15 cellular contexts compared by ENCODE assay signal in genomic region chr2:171325886-171326585, GRCh38.
DNase-seq lines count a peak whose midpoint lies in the region; ATAC-seq and FAIRE-seq lines count a peak whose summit lies in the region.
"Had no signal": no experiment of that assay in that cellular context is flagged by ENCODE, and none has a peak within 500 bp of the region (broad histone marks: within the 10 kb centered on the region; RNA-seq: fewer than 3 reads in every experiment).

No MANE protein-coding gene starts in this region.

- no peaks in the 10 kb centered on the region for H3K27me3 Mint-ChIP-seq in CD4-positive, alpha-beta memory T cell
- no peaks in the 10 kb centered on the region for H3K27me3 Mint-ChIP-seq in central memory CD8-positive, alpha-beta T cell

- DNase-seq in CD4-positive, alpha-beta memory T cell: peak in 4 of 5 donors; percentile 41 to 69 (median 54)
- DNase-seq in GM19239 (ENCODE audit: insufficient read length, low spot score): no peak
- no peak for DNase-seq in central memory CD8-positive, alpha-beta T cell (ENCODE audit: low spot score in 2 of 2)
- DNase-seq in GM19240 (ENCODE audit: insufficient read length, low spot score): no peak
- DNase-seq in HCEC 1CT: no peak
- DNase-seq in midbrain (lab: John Stamatoyannopoulos, UW): no peak
- DNase-seq: islet precursor cell; MM.1S; NK-92 treated with Interleukin-12 subunit alpha and Interleukin-12 subunit beta, amount 100 ng/mL, for 24 hours; stimulated activated CD4-positive, alpha-beta T cell treated with anti-CD3 and anti-CD28 coated beads, Interleukin-4, amount 100 ng/mL, for 24 hours had no signal

- no peaks in the 10 kb centered on the region for H3K9me3 ChIP-seq in CD4-positive, alpha-beta memory T cell (ENCODE audit: control insufficient read depth in 1 of 2, low read length in 2 of 2)
- H3K9me3 ChIP-seq in HUES48 (ENCODE audit: control insufficient read depth, insufficient read depth, low read length): no peaks in the 10 kb centered on the region
- H3K9me3 ChIP-seq: esophagus muscularis mucosa, tibial nerve had no signal

- ATAC-seq in central memory CD8-positive, alpha-beta T cell (replicated peaks; ENCODE audit: extremely low read depth, poor library complexity, severe bottlenecking): peak; percentile 56
- no peak for ATAC-seq in GM21786 (IDR thresholded peaks at IDR 0.05; ENCODE audit: unreplicated experiment)

- POLR2A ChIA-PET in CD4-positive, alpha-beta memory T cell (lab: Charles Lee; ENCODE audit: partially characterized antibody): interaction anchor here (1.3 to 4.0 kb wide), 6 partner anchors 8 to 396 kb away, joined by 3 to 21 read pairs (median 5); partner anchors contain the start of genes METTL8 and TLK1

- intact Hi-C loops in CD4-positive, alpha-beta memory T cell (cut with micrococcal nuclease): loop anchor here (5.0 kb wide), 1 partner anchor 91 kb away; no protein-coding TSS in a partner anchor

- H3K27me3 ChIP-seq in CD4-positive, alpha-beta memory T cell (ENCODE audit: insufficient read depth, low read length): no peaks in the 10 kb centered on the region
- H3K27me3 ChIP-seq in HUES48 (ENCODE audit: control insufficient read depth, insufficient read depth, low read length): no peaks in the 10 kb centered on the region
- H3K27me3 ChIP-seq: esophagus muscularis mucosa, tibial nerve had no signal

- CTCF ChIA-PET in CD4-positive, alpha-beta memory T cell (lab: Charles Lee; ENCODE audit: partially characterized antibody): interaction anchor here (0.6 to 2.9 kb wide), 12 partner anchors 8 to 262 kb away, joined by 3 to 13 read pairs (median 4); no protein-coding TSS in a partner anchor

- peaks cover 8 to 14% of the 10 kb centered on the region in 2 donors for H3K36me3 Mint-ChIP-seq in CD4-positive, alpha-beta memory T cell
- H3K36me3 Mint-ChIP-seq in central memory CD8-positive, alpha-beta T cell (ENCODE audit: insufficient read depth): peaks cover 10% of the 10 kb centered on the region

- FAIRE-seq in GM19239 (lab: Jason Lieb, UNC): peak; percentile 90

- H3K4me3 Mint-ChIP-seq in CD4-positive, alpha-beta memory T cell: peak overlapping the region; percentile 33 to 82 (median 72)
- H3K4me3 Mint-ChIP-seq in central memory CD8-positive, alpha-beta T cell: no peak overlapping the region

- peaks cover 25 to 59% (median 41%) of the 10 kb centered on the region in 4 donors for H3K4me1 Mint-ChIP-seq in CD4-positive, alpha-beta memory T cell
- H3K4me1 Mint-ChIP-seq in central memory CD8-positive, alpha-beta T cell: peaks cover 16% of the 10 kb centered on the region

- peaks cover 36% of the 10 kb centered on the region for H3K4me1 ChIP-seq in CD4-positive, alpha-beta memory T cell (ENCODE audit: insufficient read depth, low read length)
- peaks cover 40% of the 10 kb centered on the region for H3K4me1 ChIP-seq in HUES48 (ENCODE audit: control insufficient read depth, insufficient read depth, low read length)
- H3K4me1 ChIP-seq: tibial nerve had no signal

- no peaks in the 10 kb centered on the region for H3K9me3 Mint-ChIP-seq in CD4-positive, alpha-beta memory T cell
- no peaks in the 10 kb centered on the region for H3K9me3 Mint-ChIP-seq in central memory CD8-positive, alpha-beta T cell

- H3K9ac ChIP-seq in HUES48 (ENCODE audit: low read depth, low read length): no peak overlapping the region

- H3K27ac ChIP-seq in CD4-positive, alpha-beta memory T cell (ENCODE audit: low read depth, low read length): peak overlapping the region; percentile 44
- H3K27ac ChIP-seq in HUES48 (ENCODE audit: low read depth, low read length): peak overlapping the region; percentile 92
- H3K27ac ChIP-seq: C4-2B, esophagus muscularis mucosa had no signal

- H3K27ac Mint-ChIP-seq in CD4-positive, alpha-beta memory T cell: peak overlapping the region; percentile 58 to 93 (median 89)
- no peak overlapping the region for H3K27ac Mint-ChIP-seq in central memory CD8-positive, alpha-beta T cell (ENCODE audit: low read depth)

- H3K36me3 ChIP-seq in CD4-positive, alpha-beta memory T cell (ENCODE audit: insufficient read depth, low read length): no peaks in the 10 kb centered on the region
- H3K36me3 ChIP-seq in HUES48 (ENCODE audit: control insufficient read depth, insufficient read depth, low read length): 0 out of 2 replicates have a peak, but pooled peaks cover 5% of the 10 kb centered on the region

- H3K4me3 ChIP-seq in CD4-positive, alpha-beta memory T cell (ENCODE audit: low read length in 2 of 2): no peak overlapping the region
- H3K4me3 ChIP-seq in HUES48 (ENCODE audit: low read depth, low read length): peak overlapping the region; percentile 4; the same call in 1 of the 2 replicates
- H3K4me3 ChIP-seq: esophagus muscularis mucosa, tibial nerve had no signal

Comparison
In these comparisons a context has a peak if more than half of its experiments do, and no peak if none do; other contexts are left out.
1. DNase-seq: peak in CD4-positive, alpha-beta memory T cell (4 of 5); none in GM19239 (single experiment), central memory CD8-positive, alpha-beta T cell (0 of 2), GM19240 (single experiment), HCEC 1CT (single experiment) and midbrain (single experiment).